Comparison of ENCODE assay signal across 19 cellular contexts in the genomic region with DNA sequence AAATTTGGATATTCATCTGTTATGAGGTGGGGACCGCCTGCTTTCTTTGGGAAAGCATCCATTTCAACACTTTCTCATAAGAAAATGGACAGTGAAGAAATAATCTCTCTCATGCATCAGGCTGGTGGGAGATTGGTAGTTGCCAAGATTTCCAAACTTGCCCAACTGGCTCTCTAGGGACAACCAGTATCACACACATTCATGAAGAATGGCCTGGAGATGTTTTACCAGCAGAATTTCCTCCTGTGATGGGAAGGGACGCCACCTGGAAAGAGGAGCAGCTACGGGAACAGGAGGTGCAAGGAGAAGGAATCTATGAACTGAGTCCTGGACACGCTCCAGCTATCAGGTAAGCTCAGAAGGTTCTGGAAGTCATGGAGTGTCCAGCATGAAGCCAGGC. TPM values are rescaled to one million over a fixed set of nuclear protein-coding genes. Genes with fewer than 3 reads are reported as not detected.
"Had no signal": no experiment of that assay in that cellular context is flagged by ENCODE, and none has a peak within 500 bp of the region (broad histone marks: within the 10 kb centered on the region; RNA-seq: fewer than 3 reads in every experiment).

No MANE protein-coding gene starts in this region.

- H3K4me3 ChIP-seq: colonic mucosa, esophagus squamous epithelium, gastroesophageal sphincter, heart left ventricle, hepatocyte, left lung, lower lobe of right lung had no signal

- H3K27ac ChIP-seq: colonic mucosa, esophagus squamous epithelium, foreskin keratinocyte, gastroesophageal sphincter, heart left ventricle, hepatocyte, left lung, lower lobe of right lung had no signal

- H3K4me2 ChIP-seq: hepatocyte had no signal

- H3K79me2 ChIP-seq: hepatocyte had no signal

- H3K9me3 ChIP-seq: colonic mucosa, esophagus squamous epithelium had no signal

- H3K4me1 ChIP-seq: colonic mucosa, esophagus squamous epithelium, gastroesophageal sphincter, heart left ventricle, left lung, lower lobe of right lung had no signal

- H3K27me3 ChIP-seq: colonic mucosa, foreskin keratinocyte, hepatocyte, left lung had no signal

- H3K36me3 ChIP-seq: colonic mucosa, esophagus squamous epithelium, gastroesophageal sphincter, heart left ventricle, left lung, lower lobe of right lung had no signal

- ATAC-seq: effector memory CD8-positive, alpha-beta T cell; foreskin keratinocyte; gastroesophageal sphincter; heart left ventricle; left cardiac atrium; left lung; left ventricle myocardium superior; lower lobe of right lung; naive thymus-derived CD4-positive, alpha-beta T cell had no signal

- DNase-seq: colonic mucosa; cortex of kidney; effector CD8-positive, alpha-beta T cell; effector memory CD8-positive, alpha-beta T cell; esophagus squamous epithelium; foreskin keratinocyte; heart left ventricle; hypothalamus; immature natural killer cell; left cardiac atrium; left lung; left ventricle myocardium superior; lower lobe of right lung; mesenchymal stem cell; midbrain; naive thymus-derived CD4-positive, alpha-beta T cell had no signal

- H2AFZ ChIP-seq: hepatocyte had no signal

RNA-seq across cellular contexts. Expression of a gene that starts 39.4 kb away (rescaled TPM):
- total RNA-seq: left ventricle myocardium superior; mononuclear cell; naive thymus-derived CD4-positive, alpha-beta T cell had no signal
- polyA plus RNA-seq: immature natural killer cell; naive thymus-derived CD4-positive, alpha-beta T cell had no signal
